8 cellular contexts compared by ENCODE assay signal in genomic region chr7:23105086-23105643, GRCh38. TPM values are rescaled to one million over a fixed set of nuclear protein-coding genes. Genes with fewer than 3 reads are reported as not detected.
A peak's percentile ranks its signal among the peaks of the same experiment; 100 is the strongest.
DNase-seq lines count a peak whose midpoint lies in the region; ATAC-seq and TF ChIP-seq lines count a peak whose summit lies in the region.

No MANE protein-coding gene starts in this region.

- ATAC-seq in Right ventricle myocardium inferior (peak; percentile 0), HG02943 (IDR thresholded peaks at IDR 0.05; ENCODE audit: low read depth, unreplicated experiment) (peak; percentile 22)

- H3K4me3 Mint-ChIP-seq in osteocyte (ENCODE audit: unreplicated experiment) = peak overlapping the region; percentile 98

- intact Hi-C loops in Right ventricle myocardium inferior (cut with DNase I) = loop anchor here (1.0 to 5.0 kb wide), 3 partner anchors 62 to 142 kb away; partner anchors contain the start of gene GPNMB
- intact Hi-C loops in cardiac septum (cut with DNase I) = loop anchor here (2.0 kb wide), 1 partner anchor 76 kb away; no protein-coding TSS in a partner anchor

- H3K27ac ChIP-seq in epithelial cell of prostate = peak overlapping the region; percentile 84

- no peaks in the 10 kb centered on the region for H3K9me3 Mint-ChIP-seq in osteocyte (ENCODE audit: unreplicated experiment)

- peaks cover 12% of the 10 kb centered on the region for H3K36me3 Mint-ChIP-seq in osteocyte (ENCODE audit: unreplicated experiment)

- DNase-seq in Right ventricle myocardium inferior (ENCODE audit: missing footprints) (no peak), cardiac septum (ENCODE audit: low spot score) (no peak), RPMI7951 (ENCODE audit: low read depth) (peak; percentile 13), epithelial cell of prostate (ENCODE audit: low read depth, low spot score) (no peak), osteocyte (ENCODE audit: extremely low spot score, unreplicated experiment) (no peak), ureter (ENCODE audit: low spot score) (no peak), hepatic stellate cell (ENCODE audit: low spot score) (no peak)

- peaks cover 30% of the 10 kb centered on the region for H3K4me1 Mint-ChIP-seq in osteocyte (ENCODE audit: unreplicated experiment)

- H3K27ac Mint-ChIP-seq in osteocyte (ENCODE audit: unreplicated experiment) = peak overlapping the region; percentile 96

- no peak for TF ChIP-seq CTCF in osteocyte (IDR thresholded peaks at IDR 0.05)

- no peaks in the 10 kb centered on the region for H3K27me3 Mint-ChIP-seq in osteocyte (ENCODE audit: unreplicated experiment)

RNA-seq across cellular contexts. Expression of gene KLHL7, which starts 0.4 kb away (rescaled TPM):
- total RNA-seq in Right ventricle myocardium inferior = 162 TPM
- 103 TPM for total RNA-seq in cardiac septum
- total RNA-seq in RPMI7951 (2014; rRNA removed; shearing (Covaris generic)) = 49.4 and 56.2 TPM in 2 replicates
- 48.1 and 50.2 TPM in 2 replicates for total RNA-seq in osteocyte
- total RNA-seq in ureter = 16.6 TPM
